16 cellular contexts compared by ENCODE assay signal in the genomic region with DNA sequence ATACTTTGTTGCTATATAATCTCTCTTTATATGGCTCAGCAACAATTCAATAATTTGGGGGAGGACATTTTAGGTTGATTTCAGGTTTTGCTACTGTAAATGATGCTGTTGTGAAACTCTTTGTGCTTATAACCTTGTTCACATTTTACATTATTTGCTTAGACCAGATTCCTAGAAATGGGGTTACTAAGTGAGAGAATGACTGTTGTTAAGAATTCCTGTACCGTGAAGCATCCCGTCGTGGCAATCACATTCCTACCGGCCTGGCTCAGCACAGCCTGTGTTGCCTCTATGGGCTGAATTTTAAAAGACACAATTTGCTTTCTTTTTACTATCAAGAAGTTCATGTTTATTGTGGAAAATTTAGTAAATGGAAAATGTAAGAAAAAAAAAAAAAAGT. TPM values are rescaled to one million over a fixed set of nuclear protein-coding genes. Genes with fewer than 3 reads are reported as not detected.
DNase-seq lines count a peak whose midpoint lies in the region; ATAC-seq and TF ChIP-seq lines count a peak whose summit lies in the region.
"Had no signal": no experiment of that assay in that cellular context is flagged by ENCODE, and none has a peak within 500 bp of the region (broad histone marks: within the 10 kb centered on the region; RNA-seq: fewer than 3 reads in every experiment).

No MANE protein-coding gene starts in this region.

- no peaks in the 10 kb centered on the region for H3K9me3 Mint-ChIP-seq in osteocyte (ENCODE audit: unreplicated experiment)
- H3K9me3 Mint-ChIP-seq: activated T-cell treated with anti-CD3 and anti-CD28 coated beads, Interleukin-2, amount 50 U/mL, for 72 hours had no signal

- H3K27ac ChIP-seq in PC-9 (no peak overlapping the region), fibroblast of lung (ENCODE audit: insufficient read depth, low read length) (peak overlapping the region; percentile 74), upper lobe of left lung (no peak overlapping the region)
- H3K27ac ChIP-seq: body of pancreas, transverse colon had no signal

- H2AFZ ChIP-seq in PC-9 (no peak overlapping the region), fibroblast of lung (ENCODE audit: low read length) (no peak overlapping the region)

- peak overlapping the region; percentile 68 for H3K27ac Mint-ChIP-seq in osteocyte (ENCODE audit: unreplicated experiment)
- H3K27ac Mint-ChIP-seq: activated T-cell treated with anti-CD3 and anti-CD28 coated beads, Interleukin-2, amount 50 U/mL, for 72 hours; CD14-positive monocyte; immature natural killer cell had no signal

- TF ChIP-seq POLR2A in upper lobe of left lung (IDR thresholded peaks at IDR 0.05), result no peak

- H3K79me2 ChIP-seq in PC-9 (ENCODE audit: low read depth) (no peaks in the 10 kb centered on the region), fibroblast of lung (ENCODE audit: control insufficient read depth, insufficient read depth, low read length) (no peaks in the 10 kb centered on the region)

- H4K20me1 ChIP-seq in PC-9 (ENCODE audit: insufficient read depth), result no peaks in the 10 kb centered on the region
- no peaks in the 10 kb centered on the region for H4K20me1 ChIP-seq in fibroblast of lung (ENCODE audit: control insufficient read depth, extremely low read depth, insufficient read depth, low read length)

- H3K9me3 ChIP-seq in PC-9 (ENCODE audit: insufficient read depth, low read depth), result no peaks in the 10 kb centered on the region
- H3K9me3 ChIP-seq in fibroblast of lung (ENCODE audit: control insufficient read depth, insufficient read depth, low read depth, low read length), result no peaks in the 10 kb centered on the region
- H3K9me3 ChIP-seq in upper lobe of left lung, result no peaks in the 10 kb centered on the region
- H3K9me3 ChIP-seq: body of pancreas, transverse colon had no signal

- H3K4me1 Mint-ChIP-seq in osteocyte (ENCODE audit: unreplicated experiment), result peaks cover 42% of the 10 kb centered on the region
- H3K4me1 Mint-ChIP-seq: CD14-positive monocyte, immature natural killer cell had no signal

- POLR2A ChIA-PET in PC-9 (lab: Charles Lee; ENCODE audit: unreplicated experiment), result interaction anchor here (0.7 kb wide), 1 partner anchor 47 kb away, joined by 3 read pairs; a partner anchor contains a TSS

- CTCF ChIA-PET in PC-9 (lab: Charles Lee), result no interaction called here

- H3K4me2 ChIP-seq in PC-9 (no peak overlapping the region), fibroblast of lung (ENCODE audit: extremely low read depth, insufficient read depth, low read length) (peak overlapping the region; percentile 20)

- DNase-seq in AG08396 (ENCODE audit: low spot score) (peak; percentile 87), PC-9 (peak; percentile 48 to 52), fibroblast of lung (ENCODE audit: low read depth in 2 of 2) (peak; percentile 80 to 93), osteocyte (ENCODE audit: extremely low spot score, unreplicated experiment) (no peak), upper lobe of left lung (no peak), NCI-H146 (lab: John Stamatoyannopoulos, UW) (no peak)
- DNase-seq: activated T-cell treated with anti-CD3 and anti-CD28 coated beads, Interleukin-2, amount 50 U/mL, for 72 hours; body of pancreas; immature natural killer cell; NCI-H524; SHP77; transverse colon had no signal

- TF ChIP-seq EP300 in upper lobe of left lung (IDR thresholded peaks at IDR 0.05), result no peak

- H3K9me2 ChIP-seq in PC-9 (ENCODE audit: insufficient read depth), result no peaks in the 10 kb centered on the region

- intact Hi-C loops in PC-9 (cut with micrococcal nuclease; ENCODE audit: unreplicated experiment), result no loop called here

- H3K4me3 ChIP-seq in PC-9 (no peak overlapping the region), fibroblast of lung (replicated peaks in 1 of 4; ENCODE audit: control extremely low read depth in 1 of 4, insufficient read depth in 1 of 4, low read depth in 3 of 4, low read length in 4 of 4) (no peak overlapping the region), upper lobe of left lung (no peak overlapping the region)
- H3K4me3 ChIP-seq: body of pancreas, transverse colon had no signal

- ATAC-seq in HG03025 (IDR thresholded peaks at IDR 0.05; ENCODE audit: low FRiP score, unreplicated experiment) (no peak), HG02678 (IDR thresholded peaks at IDR 0.05; ENCODE audit: unreplicated experiment) (no peak), upper lobe of left lung (ENCODE audit: low FRiP score in 2 of 2) (no peak)
- ATAC-seq: activated T-cell treated with anti-CD3 and anti-CD28 coated beads, Interleukin-2, amount 50 U/mL, for 72 hours; body of pancreas had no signal

- peaks cover 20% of the 10 kb centered on the region for H3F3A ChIP-seq in PC-9 (ENCODE audit: insufficient read depth, low read depth)

- H3K36me3 ChIP-seq in PC-9 (ENCODE audit: low read depth), result no peaks in the 10 kb centered on the region
- peaks cover 11% of the 10 kb centered on the region for H3K36me3 ChIP-seq in fibroblast of lung (ENCODE audit: control insufficient read depth, insufficient read depth, low read length)
- peaks cover 0 to 33% (median 7%) of the 10 kb centered on the region in 4 donors for H3K36me3 ChIP-seq in upper lobe of left lung
- H3K36me3 ChIP-seq: transverse colon had no signal

- H3K4me1 ChIP-seq in PC-9 (replicated peaks; ENCODE audit: insufficient read depth) (peaks cover 16% of the 10 kb centered on the region), fibroblast of lung (ENCODE audit: control insufficient read depth, extremely low read depth, insufficient read depth, low read length) (peaks cover 18% of the 10 kb centered on the region), upper lobe of left lung (no peaks in the 10 kb centered on the region)
- H3K4me1 ChIP-seq: body of pancreas, transverse colon had no signal

- TF ChIP-seq CTCF in PC-9 (conservative IDR thresholded peaks at IDR 0.05) (no peak), fibroblast of lung (conservative IDR thresholded peaks at IDR 0.05 in 1 of 2, IDR thresholded peaks at IDR 0.05 in 1 of 2; ENCODE audit: low read depth in 1 of 2, low read length in 2 of 2) (peak in 1 of 2 donors; percentile 12), osteocyte (IDR thresholded peaks at IDR 0.05) (peak; percentile 10), upper lobe of left lung (IDR thresholded peaks at IDR 0.05) (no peak)

- H3K27me3 ChIP-seq in PC-9 (ENCODE audit: insufficient read depth, low read depth) (no peaks in the 10 kb centered on the region), fibroblast of lung (ENCODE audit: control insufficient read depth, insufficient read depth, low read length) (no peaks in the 10 kb centered on the region), upper lobe of left lung (no peaks in the 10 kb centered on the region)
- H3K27me3 ChIP-seq: body of pancreas, transverse colon had no signal

- no peak overlapping the region for H3K9ac ChIP-seq in fibroblast of lung (ENCODE audit: insufficient read depth, low read length)

- H3K4me3 Mint-ChIP-seq in osteocyte (ENCODE audit: unreplicated experiment), result no peak overlapping the region
- H3K4me3 Mint-ChIP-seq: activated T-cell treated with anti-CD3 and anti-CD28 coated beads, Interleukin-2, amount 50 U/mL, for 72 hours; immature natural killer cell had no signal

- WGBS in upper lobe of left lung, 2 donors, result 58 to 66% methylated on average over 4 of the region's 4 CpGs

- no peaks in the 10 kb centered on the region for H3K27me3 Mint-ChIP-seq in osteocyte (ENCODE audit: unreplicated experiment)

- H3K36me3 Mint-ChIP-seq in osteocyte (ENCODE audit: unreplicated experiment), result peaks cover 10% of the 10 kb centered on the region
- H3K36me3 Mint-ChIP-seq: immature natural killer cell had no signal

- BruUV-seq in PC-9 (replicated peaks; lab: Mats Ljungman, UMichigan), result no TSS peak

RNA-seq across cellular contexts. Expression of a gene that starts 31.4 kb away (rescaled TPM):
- 40.2 and 58.7 TPM in 2 replicates for total RNA-seq in PC-9 (2021)
- total RNA-seq in fibroblast of lung, result 20.8 and 38.5 TPM in 2 replicates
- 32.0 and 35.7 TPM in 2 replicates for polyA plus RNA-seq in fibroblast of lung
- 31.6 and 38.4 TPM in 2 replicates for polyA plus RNA-seq in fibroblast of lung (2012)
- polyA minus RNA-seq in fibroblast of lung (ENCODE audit: low replicate concordance), result 32.5 and 35.0 TPM in 2 replicates
- 15.8 and 16.5 TPM in 2 replicates for total RNA-seq in osteocyte
- 10 to 100 TPM; 11.7 to 52.4 (median 17.5) TPM for total RNA-seq in upper lobe of left lung
- polyA plus RNA-seq: CD14-positive monocyte had no signal

RNA-seq across cellular contexts. Expression of a gene that starts 47.2 kb away (rescaled TPM):
- 23.3 and 39.6 TPM in 2 replicates for total RNA-seq in PC-9 (2021)
- total RNA-seq in fibroblast of lung, result 10.3 and 18.8 TPM in 2 replicates
- 12.8 and 13.8 TPM in 2 replicates for polyA plus RNA-seq in fibroblast of lung
- polyA plus RNA-seq in fibroblast of lung (2012), result 20.8 and 22.3 TPM in 2 replicates
- 134 and 160 TPM in 2 replicates for polyA minus RNA-seq in fibroblast of lung (ENCODE audit: low replicate concordance)
- 33.9 and 37.1 TPM in 2 replicates for total RNA-seq in osteocyte
- total RNA-seq in upper lobe of left lung, result 10 to 100 TPM; 20.1 to 77.2 (median 37.6) TPM

RNA-seq across cellular contexts. Expression of a gene that starts 55.9 kb away (rescaled TPM):
- not detected in 2 replicates for total RNA-seq in PC-9 (2021)
- 81.3 and 137 TPM in 2 replicates for total RNA-seq in fibroblast of lung
- 37.8 and 53.3 TPM in 2 replicates for polyA plus RNA-seq in fibroblast of lung
- 79.0 and 125 TPM in 2 replicates for polyA plus RNA-seq in fibroblast of lung (2012)
- 68.3 and 70.7 TPM in 2 replicates for polyA minus RNA-seq in fibroblast of lung (ENCODE audit: low replicate concordance)
- 73.4 and 85.8 TPM in 2 replicates for total RNA-seq in osteocyte
- 100 to 1,000 TPM in 4 of 6 donors, 10 to 100 TPM in 2; 24.1 to 280 (median 175) TPM for total RNA-seq in upper lobe of left lung
- total RNA-seq: epithelial cell of proximal tubule had no signal

Comparison
In these comparisons a context has a peak if more than half of its experiments do, and no peak if none do; other contexts are left out.
1. DNase-seq: peak in AG08396 (single experiment), PC-9 (2 of 2) and fibroblast of lung (2 of 2); none in osteocyte (single experiment), upper lobe of left lung (0 of 2) and NCI-H146 (single experiment).
2. RNA of a gene that starts 55.9 kb away (total RNA-seq): 24.1 to 280 TPM in upper lobe of left lung, 73.4 to 85.8 TPM in osteocyte and 81.3 to 137 TPM in fibroblast of lung; not detected in PC-9; every median in the first group is over 10 times any median in the second.